8 cellular contexts compared by ENCODE assay signal in the genomic region with DNA sequence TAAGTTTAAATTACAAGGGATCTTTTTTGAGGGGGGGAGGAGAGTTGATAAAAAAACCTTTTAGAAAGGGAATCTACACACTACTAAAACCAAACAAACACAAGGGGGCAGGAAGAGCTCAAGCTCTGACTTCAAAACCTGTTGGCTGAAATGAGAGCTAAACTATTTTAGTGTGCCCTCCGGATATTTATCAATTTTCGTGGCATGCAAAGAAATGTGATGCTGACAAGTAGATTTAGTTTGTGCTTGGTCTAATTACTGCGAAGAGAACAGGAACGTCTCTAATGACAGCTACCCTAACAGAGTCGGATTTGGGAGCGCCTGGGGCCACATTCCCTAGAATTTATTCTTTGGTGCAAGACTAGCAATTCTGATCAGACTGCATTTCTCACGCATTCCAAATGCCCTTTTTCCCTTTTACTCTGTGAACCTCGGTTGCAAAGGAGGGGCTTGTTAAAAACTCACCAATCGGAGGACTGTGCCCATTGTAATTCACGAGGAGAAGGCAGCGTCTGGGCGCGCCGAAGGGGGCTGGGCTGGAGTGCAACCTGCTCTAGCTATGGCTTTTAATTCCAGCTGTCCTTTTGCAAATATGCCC. TPM values are rescaled to one million over a fixed set of nuclear protein-coding genes. Genes with fewer than 3 reads are reported as not detected.
DNase-seq lines count a peak whose midpoint lies in the region; ATAC-seq, FAIRE-seq and TF ChIP-seq lines count a peak whose summit lies in the region.

No MANE protein-coding gene starts in this region.

- no peak for DNase-seq in activated T-cell treated with anti-CD3 and anti-CD28 coated beads, Interleukin-2, amount 50 U/mL, for 72 hours
- DNase-seq in activated T-cell treated with anti-CD3 and anti-CD28 coated beads, Interleukin-2, amount 50 U/mL, for 1 hour = no peak
- DNase-seq in islet precursor cell = peak; percentile 95
- no peak for DNase-seq in thoracic aorta (ENCODE audit: low spot score)
- DNase-seq in stimulated activated CD8-positive, alpha-beta memory T cell treated with anti-CD3 and anti-CD28 coated beads, Interleukin-4, amount 100 ng/mL, for 48 hours = no peak
- DNase-seq in activated naive CD8-positive, alpha-beta T cell treated with anti-CD3 and anti-CD28 coated beads for 36 hours = no peak
- DNase-seq in RCC 7860 (ENCODE audit: low spot score) = no peak

- ATAC-seq in activated T-cell treated with anti-CD3 and anti-CD28 coated beads, Interleukin-2, amount 50 U/mL, for 72 hours (replicated peaks in 1 of 2) = no peak
- no peak for ATAC-seq in activated T-helper 17 cell treated with anti-CD3 and anti-CD28 coated beads, Interleukin-2, amount 50 U/mL, for 72 hours (replicated peaks)
- ATAC-seq in thoracic aorta (ENCODE audit: insufficient number of reproducible peaks, low FRiP score, low read depth) = no peak

- TF ChIP-seq CTCF in thoracic aorta (IDR thresholded peaks at IDR 0.05) = no peak

- FAIRE-seq in RCC 7860 (lab: Jason Lieb, UNC) = no peak

- H3K27me3 Mint-ChIP-seq in activated T-cell treated with anti-CD3 and anti-CD28 coated beads, Interleukin-2, amount 50 U/mL, for 72 hours (ENCODE audit: low read depth) = peaks cover 9% of the 10 kb centered on the region
- H3K27me3 Mint-ChIP-seq in activated T-helper 17 cell treated with anti-CD3 and anti-CD28 coated beads, Interleukin-2, amount 50 U/mL, for 72 hours = peaks cover 11% of the 10 kb centered on the region
- H3K27me3 Mint-ChIP-seq in activated naive CD8-positive, alpha-beta T cell treated with anti-CD3 and anti-CD28 coated beads for 36 hours = peaks cover 33% of the 10 kb centered on the region

- H3K36me3 Mint-ChIP-seq in activated T-cell treated with anti-CD3 and anti-CD28 coated beads, Interleukin-2, amount 50 U/mL, for 72 hours (ENCODE audit: insufficient read depth in 2 of 2) = no peaks in the 10 kb centered on the region
- H3K36me3 Mint-ChIP-seq in activated T-helper 17 cell treated with anti-CD3 and anti-CD28 coated beads, Interleukin-2, amount 50 U/mL, for 72 hours (ENCODE audit: low read depth) = no peaks in the 10 kb centered on the region
- no peaks in the 10 kb centered on the region for H3K36me3 Mint-ChIP-seq in activated naive CD8-positive, alpha-beta T cell treated with anti-CD3 and anti-CD28 coated beads for 36 hours

- no peaks in the 10 kb centered on the region for H3K9me3 ChIP-seq in thoracic aorta

- H3K36me3 ChIP-seq in thoracic aorta = no peaks in the 10 kb centered on the region

- H3K27ac Mint-ChIP-seq in activated T-cell treated with anti-CD3 and anti-CD28 coated beads, Interleukin-2, amount 50 U/mL, for 72 hours = no peak overlapping the region
- no peak overlapping the region for H3K27ac Mint-ChIP-seq in activated T-helper 17 cell treated with anti-CD3 and anti-CD28 coated beads, Interleukin-2, amount 50 U/mL, for 72 hours
- H3K27ac Mint-ChIP-seq in activated naive CD8-positive, alpha-beta T cell treated with anti-CD3 and anti-CD28 coated beads for 36 hours = no peak overlapping the region

- H3K4me1 ChIP-seq in thoracic aorta (ENCODE audit: control insufficient read depth in 1 of 2, low read depth in 2 of 2) = peaks cover 0 to 18% of the 10 kb centered on the region in 2 donors

- H3K27me3 ChIP-seq in thoracic aorta (replicated peaks; ENCODE audit: insufficient read depth) = no peaks in the 10 kb centered on the region

- H3K27ac ChIP-seq in thoracic aorta = no peak overlapping the region

- peak overlapping the region; percentile 22 to 49 for H3K4me3 Mint-ChIP-seq in activated T-cell treated with anti-CD3 and anti-CD28 coated beads, Interleukin-2, amount 50 U/mL, for 72 hours
- H3K4me3 Mint-ChIP-seq in activated T-helper 17 cell treated with anti-CD3 and anti-CD28 coated beads, Interleukin-2, amount 50 U/mL, for 72 hours = peak overlapping the region; percentile 10
- no peak overlapping the region for H3K4me3 Mint-ChIP-seq in activated naive CD8-positive, alpha-beta T cell treated with anti-CD3 and anti-CD28 coated beads for 36 hours

- H3K9me3 Mint-ChIP-seq in activated T-cell treated with anti-CD3 and anti-CD28 coated beads, Interleukin-2, amount 50 U/mL, for 72 hours = no peaks in the 10 kb centered on the region
- H3K9me3 Mint-ChIP-seq in activated T-helper 17 cell treated with anti-CD3 and anti-CD28 coated beads, Interleukin-2, amount 50 U/mL, for 72 hours = no peaks in the 10 kb centered on the region
- no peaks in the 10 kb centered on the region for H3K9me3 Mint-ChIP-seq in activated naive CD8-positive, alpha-beta T cell treated with anti-CD3 and anti-CD28 coated beads for 36 hours

- peak overlapping the region; percentile 60 for H3K4me3 ChIP-seq in thoracic aorta

- H3K4me1 Mint-ChIP-seq in activated T-cell treated with anti-CD3 and anti-CD28 coated beads, Interleukin-2, amount 50 U/mL, for 72 hours (ENCODE audit: low read depth) = no peaks in the 10 kb centered on the region
- no peaks in the 10 kb centered on the region for H3K4me1 Mint-ChIP-seq in activated T-helper 17 cell treated with anti-CD3 and anti-CD28 coated beads, Interleukin-2, amount 50 U/mL, for 72 hours
- peaks cover 8% of the 10 kb centered on the region for H3K4me1 Mint-ChIP-seq in activated naive CD8-positive, alpha-beta T cell treated with anti-CD3 and anti-CD28 coated beads for 36 hours

RNA-seq across cellular contexts. Expression of a gene that starts 0.8 kb away (rescaled TPM):
- total RNA-seq in activated T-cell treated with anti-CD3 and anti-CD28 coated beads, Interleukin-2, amount 50 U/mL, for 72 hours = under 1 TPM; 0.02 TPM
- not detected for total RNA-seq in activated T-helper 17 cell treated with anti-CD3 and anti-CD28 coated beads, Interleukin-2, amount 50 U/mL, for 72 hours
- total RNA-seq in thoracic aorta = under 1 TPM in 1 of 2 donors, not detected in 1; 0.14 TPM
- total RNA-seq in activated naive CD8-positive, alpha-beta T cell treated with anti-CD3 and anti-CD28 coated beads for 36 hours = not detected
